1 cellular context compared by ENCODE assay signal in the genomic region with DNA sequence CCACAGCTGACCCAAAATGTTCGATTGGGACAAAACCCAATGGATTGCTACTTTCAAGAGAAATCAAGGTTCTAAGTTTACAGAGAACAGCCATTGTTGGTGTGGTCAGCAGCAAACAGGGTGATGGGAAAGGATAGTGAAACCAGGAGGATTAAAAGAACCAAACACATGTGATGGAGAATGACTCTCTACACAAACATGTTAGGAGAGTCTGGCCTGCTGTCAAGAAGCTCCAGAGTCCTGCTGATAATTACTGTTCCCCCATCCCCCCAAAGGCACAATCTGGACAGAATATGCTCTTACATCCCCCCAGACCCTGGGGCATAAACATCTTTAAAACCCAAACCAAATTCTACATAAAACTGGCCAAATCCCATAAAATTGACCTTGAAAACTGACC.
TF ChIP-seq lines count a peak whose summit lies in the region.

No MANE protein-coding gene starts in this region.

TF ChIP-seq in K562, 482 proteins besides CTCF, POLR2A, EP300 and RAD21:
- TF ChIP-seq U2AF1 (optimal IDR thresholded peaks at IDR 0.05; ENCODE audit: low read depth, low read length) (no peak), PRPF4 (IDR thresholded peaks at IDR 0.05; ENCODE audit: insufficient read depth, low read depth, low read length, poor library complexity, severe bottlenecking) (no peak), RFX7 (CRISPR knock-in tag; IDR thresholded peaks at IDR 0.05) (no peak), SMARCA4 (IDR thresholded peaks at IDR 0.05) (no peak), HOXB6 (CRISPR knock-in tag; IDR thresholded peaks at IDR 0.05; ENCODE audit: borderline replicate concordance) (no peak)
